Comparison of ENCODE assay signal across 8 cellular contexts in genomic region chrX:49627030-49627777, GRCh38. TPM values are rescaled to one million over a fixed set of nuclear protein-coding genes. Genes with fewer than 3 reads are reported as not detected.
DNase-seq lines count a peak whose midpoint lies in the region; ATAC-seq and TF ChIP-seq lines count a peak whose summit lies in the region.

No MANE protein-coding gene starts in this region.

- no peaks in the 10 kb centered on the region for H3K36me3 Mint-ChIP-seq in activated naive CD8-positive, alpha-beta T cell
- H3K36me3 Mint-ChIP-seq in natural killer cell = no peaks in the 10 kb centered on the region

- no peaks in the 10 kb centered on the region for H3K9me3 Mint-ChIP-seq in activated naive CD8-positive, alpha-beta T cell (ENCODE audit: low read depth)
- peaks cover 0 to 2% of the 10 kb centered on the region in 2 donors for H3K9me3 Mint-ChIP-seq in natural killer cell

- H3K4me3 ChIP-seq in DND-41 (ENCODE audit: low read depth in 1 of 2, low read length in 2 of 2) (no peak overlapping the region), Karpas-422 (ENCODE audit: low read length) (no peak overlapping the region)

- H3K9ac ChIP-seq in DND-41 (ENCODE audit: low read depth, low read length) (no peak overlapping the region), Karpas-422 (ENCODE audit: low read length) (no peak overlapping the region)

- H3K79me2 ChIP-seq in DND-41 (ENCODE audit: insufficient read depth, low read length) (no peaks in the 10 kb centered on the region), Karpas-422 (ENCODE audit: low read length) (no peaks in the 10 kb centered on the region)

- TF ChIP-seq CTCF in DND-41 (IDR thresholded peaks at IDR 0.05; ENCODE audit: borderline replicate concordance, extremely low read depth, low read length, poor library complexity, severe bottlenecking) = peak; percentile 24
- no peak for TF ChIP-seq CTCF in natural killer cell (IDR thresholded peaks at IDR 0.05)

- H3K27ac ChIP-seq in DND-41 (ENCODE audit: low read length) (no peak overlapping the region), Karpas-422 (ENCODE audit: low read length) (no peak overlapping the region)

- H3K4me1 ChIP-seq in DND-41 (ENCODE audit: insufficient read depth, low read length) (no peaks in the 10 kb centered on the region), Karpas-422 (ENCODE audit: low read length) (peaks cover 19% of the 10 kb centered on the region)

- H3K4me1 Mint-ChIP-seq in activated naive CD8-positive, alpha-beta T cell (ENCODE audit: low read depth) = no peaks in the 10 kb centered on the region
- peaks cover 0 to 4% of the 10 kb centered on the region in 2 donors for H3K4me1 Mint-ChIP-seq in natural killer cell

- H2AFZ ChIP-seq in DND-41 (ENCODE audit: low read depth, low read length) = no peak overlapping the region
- H2AFZ ChIP-seq in Karpas-422 (ENCODE audit: low read length) = no peak overlapping the region

- H3K9me2 ChIP-seq in Karpas-422 (replicated peaks; ENCODE audit: insufficient read depth, low read length) = no peaks in the 10 kb centered on the region

- DNase-seq in DND-41 (no peak), Karpas-422 (peak; percentile 69), natural killer cell (no peak), NCI-H2196 treated with DMSO at 0.1 percent for 48 hours (lab: John Stamatoyannopoulos, UW; ENCODE audit: unreplicated experiment) (no peak), amniotic stem cell (lab: John Stamatoyannopoulos, UW) (no peak), posterior vena cava (ENCODE audit: low spot score) (no peak)

- H3K27me3 Mint-ChIP-seq in activated naive CD8-positive, alpha-beta T cell = peaks cover 5% of the 10 kb centered on the region
- peaks cover 0 to 4% of the 10 kb centered on the region in 2 donors for H3K27me3 Mint-ChIP-seq in natural killer cell (ENCODE audit: low read depth in 2 of 2)

- no peaks in the 10 kb centered on the region for H4K20me1 ChIP-seq in DND-41 (ENCODE audit: insufficient read depth, low read length)
- H4K20me1 ChIP-seq in Karpas-422 (ENCODE audit: insufficient read depth, low read depth, low read length) = no peaks in the 10 kb centered on the region

- H3K9me3 ChIP-seq in DND-41 (ENCODE audit: insufficient read depth, low read length, severe bottlenecking) (no peaks in the 10 kb centered on the region), Karpas-422 (ENCODE audit: low read length) (no peaks in the 10 kb centered on the region)

- H3K27ac Mint-ChIP-seq in activated naive CD8-positive, alpha-beta T cell = no peak overlapping the region
- H3K27ac Mint-ChIP-seq in natural killer cell = no peak overlapping the region

- intact Hi-C loops in natural killer cell (cut with micrococcal nuclease) (no loop called here), posterior vena cava (cut with DNase I) (no loop called here)

- H3K4me2 ChIP-seq in DND-41 (ENCODE audit: insufficient read depth, low read length) = no peak overlapping the region
- no peak overlapping the region for H3K4me2 ChIP-seq in Karpas-422 (ENCODE audit: low read depth, low read length, poor library complexity, severe bottlenecking)

- no peak for ATAC-seq in DND-41 (ENCODE audit: insufficient read depth, low read depth)
- ATAC-seq in natural killer cell = peak in 1 of 3 donors; percentile 54
- ATAC-seq in HG02970 (IDR thresholded peaks at IDR 0.05; ENCODE audit: low FRiP score, unreplicated experiment) = no peak

- H3K36me3 ChIP-seq in DND-41 (ENCODE audit: insufficient read depth, low read length) = no peaks in the 10 kb centered on the region
- no peaks in the 10 kb centered on the region for H3K36me3 ChIP-seq in Karpas-422 (ENCODE audit: insufficient read depth, low read length)

- H3K27me3 ChIP-seq in DND-41 (ENCODE audit: insufficient read depth, low read length, poor library complexity) (no peaks in the 10 kb centered on the region), Karpas-422 (ENCODE audit: low read length) (no peaks in the 10 kb centered on the region)

- peak overlapping the region; percentile 2 for H3K4me3 Mint-ChIP-seq in activated naive CD8-positive, alpha-beta T cell
- peak overlapping the region; percentile 68 for H3K4me3 Mint-ChIP-seq in natural killer cell

RNA-seq across cellular contexts. Expression of gene GAGE1, which starts 28.4 kb away (rescaled TPM):
- total RNA-seq in Karpas-422 (2014; rRNA removed; shearing (Covaris generic); ENCODE audit: low replicate concordance) = not detected in 2 replicates
- not detected for total RNA-seq in natural killer cell
- total RNA-seq in posterior vena cava = not detected

RNA-seq across cellular contexts. Expression of gene GAGE2A, which starts 37.9 kb away (rescaled TPM):
- total RNA-seq in Karpas-422 (2014; rRNA removed; shearing (Covaris generic); ENCODE audit: low replicate concordance) = not detected in 2 replicates
- total RNA-seq in natural killer cell = not detected
- total RNA-seq in posterior vena cava = not detected

RNA-seq across cellular contexts. Expression of gene GAGE12H, which starts 47.5 kb away (rescaled TPM):
- not detected in 2 replicates for total RNA-seq in Karpas-422 (2014; rRNA removed; shearing (Covaris generic); ENCODE audit: low replicate concordance)
- total RNA-seq in natural killer cell (not detected), posterior vena cava (not detected)

RNA-seq across cellular contexts. Expression of gene GAGE12G, which starts 57.0 kb away (rescaled TPM):
- total RNA-seq in Karpas-422 (2014; rRNA removed; shearing (Covaris generic); ENCODE audit: low replicate concordance) = not detected in 2 replicates
- total RNA-seq in natural killer cell = not detected
- not detected for total RNA-seq in posterior vena cava
